Comparison of ENCODE assay signal across 9 cellular contexts in the genomic region with DNA sequence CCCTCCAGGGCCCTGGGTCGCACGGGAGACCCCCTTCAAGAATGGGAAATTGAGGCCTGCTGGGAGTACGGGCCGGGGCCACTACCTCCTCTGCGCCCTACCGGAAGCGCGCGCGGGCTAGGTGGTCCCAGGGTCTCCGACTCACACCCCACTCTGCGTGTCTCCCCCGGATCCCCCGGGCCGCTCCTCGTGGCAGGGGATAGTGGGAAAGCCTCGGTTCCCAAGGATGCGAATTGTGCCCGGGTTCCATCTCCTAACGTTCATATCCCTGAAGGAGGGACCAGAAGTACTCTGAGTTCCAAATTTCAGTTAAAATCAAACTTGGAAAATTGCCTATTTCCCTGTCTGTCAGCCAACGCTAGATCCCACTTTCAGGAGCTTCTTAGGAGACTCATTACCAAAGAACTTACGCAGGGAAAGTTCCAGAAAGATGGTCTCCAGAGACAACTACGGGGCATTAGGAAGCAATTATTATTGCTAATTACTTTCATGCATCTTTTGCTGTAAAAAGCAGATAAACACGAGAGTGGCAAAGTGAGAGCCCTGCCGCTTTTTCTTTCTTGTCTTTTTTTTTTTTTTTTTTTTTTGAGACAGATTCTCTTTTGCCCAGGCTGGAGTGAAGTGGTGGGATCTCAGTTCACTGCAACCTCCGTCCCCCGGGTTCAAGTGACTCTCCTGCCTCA. TPM values are rescaled to one million over a fixed set of nuclear protein-coding genes. Genes with fewer than 3 reads are reported as not detected.
DNase-seq lines count a peak whose midpoint lies in the region; ATAC-seq, FAIRE-seq and TF ChIP-seq lines count a peak whose summit lies in the region.
"Had no signal": no experiment of that assay in that cellular context is flagged by ENCODE, and none has a peak within 500 bp of the region (broad histone marks: within the 10 kb centered on the region; RNA-seq: fewer than 3 reads in every experiment).

No MANE protein-coding gene starts in this region.

- peak overlapping the region; percentile 78 for H3K4me3 Mint-ChIP-seq in activated T-helper 17 cell treated with anti-CD3 and anti-CD28 coated beads, Interleukin-2, amount 50 U/mL, for 72 hours

- ATAC-seq in HG02943 (IDR thresholded peaks at IDR 0.05; ENCODE audit: low read depth, unreplicated experiment) (peak; percentile 3), HG02610 (IDR thresholded peaks at IDR 0.05; ENCODE audit: unreplicated experiment) (no peak)
- no peak for ATAC-seq in activated T-helper 17 cell treated with anti-CD3 and anti-CD28 coated beads, Interleukin-2, amount 50 U/mL, for 72 hours (replicated peaks)

- TF ChIP-seq EP300 in tibial nerve (IDR thresholded peaks at IDR 0.05), result no peak

- H3K4me3 ChIP-seq in kidney (ENCODE audit: low read length in 2 of 2) (peak overlapping the region; percentile 51 to 59), tibial nerve (peak overlapping the region; percentile 35 to 60 (median 45))

- H3K36me3 Mint-ChIP-seq in activated T-helper 17 cell treated with anti-CD3 and anti-CD28 coated beads, Interleukin-2, amount 50 U/mL, for 72 hours (ENCODE audit: low read depth), result peaks cover 7% of the 10 kb centered on the region

- no peaks in the 10 kb centered on the region for H3K27me3 Mint-ChIP-seq in activated T-helper 17 cell treated with anti-CD3 and anti-CD28 coated beads, Interleukin-2, amount 50 U/mL, for 72 hours

- no peaks in the 10 kb centered on the region for H3K9me3 Mint-ChIP-seq in activated T-helper 17 cell treated with anti-CD3 and anti-CD28 coated beads, Interleukin-2, amount 50 U/mL, for 72 hours

- no peaks in the 10 kb centered on the region for H3K9me3 ChIP-seq in kidney (ENCODE audit: control insufficient read depth in 1 of 2, low read length in 2 of 2)
- H3K9me3 ChIP-seq in tibial nerve, result no peaks in the 10 kb centered on the region

- H3K4me1 ChIP-seq in kidney (ENCODE audit: control insufficient read depth in 1 of 2, insufficient read depth in 1 of 2, low read depth in 1 of 2, low read length in 2 of 2) (peaks cover 0 to 11% of the 10 kb centered on the region in 2 donors), tibial nerve (peaks cover 0 to 15% (median 7%) of the 10 kb centered on the region in 4 donors)

- H3K27ac Mint-ChIP-seq in activated T-helper 17 cell treated with anti-CD3 and anti-CD28 coated beads, Interleukin-2, amount 50 U/mL, for 72 hours, result peak overlapping the region; percentile 71

- no peaks in the 10 kb centered on the region for H3K36me3 ChIP-seq in kidney (ENCODE audit: control insufficient read depth in 1 of 2, insufficient read depth in 2 of 2, low read length in 2 of 2)
- no peaks in the 10 kb centered on the region for H3K36me3 ChIP-seq in tibial nerve

- 9 to 10% methylated on average over 25 of the region's 27 CpGs for WGBS in tibial nerve, 2 donors

- FAIRE-seq in kidney (lab: Jason Lieb, UNC), result no peak
- FAIRE-seq: colon had no signal

- peaks cover 18% of the 10 kb centered on the region for H3K4me1 Mint-ChIP-seq in activated T-helper 17 cell treated with anti-CD3 and anti-CD28 coated beads, Interleukin-2, amount 50 U/mL, for 72 hours

- H3K27ac ChIP-seq in kidney (ENCODE audit: low read depth in 2 of 2, low read length in 2 of 2) (no peak overlapping the region), tibial nerve (peak overlapping the region in 1 of 4 donors; percentile 62)

- peak; percentile 8 for DNase-seq in NCI-H1092 treated with DMSO at 0.1 percent for 48 hours (lab: John Stamatoyannopoulos, UW)
- no peak for DNase-seq in NCI-H1092 (lab: John Stamatoyannopoulos, UW)
- no peak for DNase-seq in kidney
- DNase-seq in tibial nerve (ENCODE audit: low spot score in 2 of 2), result no peak
- no peak for DNase-seq in DMS153 (lab: John Stamatoyannopoulos, UW)

- intact Hi-C loops in kidney (cut with DNase I), result loop anchor here (10.0 kb wide), 1 partner anchor 118 kb away; no protein-coding TSS in a partner anchor

- TF ChIP-seq POLR2A in tibial nerve (IDR thresholded peaks at IDR 0.05), result no peak

- peaks cover 0 to 20% of the 10 kb centered on the region in 2 donors for H3K27me3 ChIP-seq in tibial nerve

- H3K9ac ChIP-seq in kidney (ENCODE audit: low read length in 2 of 2), result no peak overlapping the region

- TF ChIP-seq CTCF in kidney (IDR thresholded peaks at IDR 0.05; ENCODE audit: borderline replicate concordance, extremely low read depth, insufficient read depth) (no peak), tibial nerve (IDR thresholded peaks at IDR 0.05) (no peak)

RNA-seq across cellular contexts. Expression of a gene that starts 0.9 kb away (rescaled TPM):
- 10 to 100 TPM; 15.9 to 18.3 TPM for total RNA-seq in activated T-helper 17 cell treated with anti-CD3 and anti-CD28 coated beads, Interleukin-2, amount 50 U/mL, for 72 hours
- total RNA-seq in kidney (0.79 TPM), tibial nerve (under 1 TPM in 2 of 4 donors, not detected in 2; 0.42 to 0.90 TPM)
- polyA plus RNA-seq in kidney (ENCODE audit: insufficient read depth, low read depth, low replicate concordance), result 1.2 TPM

RNA-seq across cellular contexts. Expression of a gene that starts 35.1 kb away (rescaled TPM):
- total RNA-seq in activated T-helper 17 cell treated with anti-CD3 and anti-CD28 coated beads, Interleukin-2, amount 50 U/mL, for 72 hours, result 10 to 100 TPM in 1 of 2 donors, 1 to 10 TPM in 1; 6.0 to 13.4 TPM
- total RNA-seq in kidney (11.0 TPM), tibial nerve (10 to 100 TPM; 14.9 to 24.0 (median 15.9) TPM)
- polyA plus RNA-seq in kidney (ENCODE audit: insufficient read depth, low read depth, low replicate concordance), result 6.9 TPM
